ENCODE assay signal across 31 cellular contexts in genomic region chr1:6397844-6398243, GRCh38. TPM values are rescaled to one million over a fixed set of nuclear protein-coding genes. Genes with fewer than 3 reads are reported as not detected.
"Had no signal": no experiment of that assay in that cellular context is flagged by ENCODE, and none has a peak within 500 bp of the region (broad histone marks: within the 10 kb centered on the region; RNA-seq: fewer than 3 reads in every experiment).

No MANE protein-coding gene starts in this region.

- H3K9me3 ChIP-seq: neutrophil, ovary, suprapubic skin, tibial artery had no signal

- H3K27ac ChIP-seq: dorsolateral prefrontal cortex, hepatocyte, neutrophil, ovary, suprapubic skin, tibial artery had no signal

- H3K4me3 Mint-ChIP-seq: activated CD8-positive, alpha-beta T cell treated with anti-CD3 and anti-CD28 coated beads for 36 hours; nephron; T-helper 1 cell treated with Interleukin-12 subunit alpha and Interleukin-12 subunit beta and Interleukin-4 antibody, amounts not matched to agents 30 μg/mL and 1 μg/mL, for 36 hours; WTC11 had no signal

- H3K27me3 Mint-ChIP-seq: activated CD8-positive, alpha-beta T cell treated with anti-CD3 and anti-CD28 coated beads for 36 hours had no signal

- H3K27ac Mint-ChIP-seq: activated CD8-positive, alpha-beta T cell treated with anti-CD3 and anti-CD28 coated beads for 36 hours; progenitor cell of endocrine pancreas; T-helper 1 cell treated with Interleukin-12 subunit alpha and Interleukin-12 subunit beta and Interleukin-4 antibody, amounts not matched to agents 30 μg/mL and 1 μg/mL, for 36 hours; WTC11 had no signal

- DNase-seq: activated CD4-positive, alpha-beta T cell treated with anti-CD3 and anti-CD28 coated beads for 1 hour; activated CD4-positive, alpha-beta T cell treated with anti-CD3 and anti-CD28 coated beads, Interleukin-2, amount 50 U/mL, for 1 hour; activated CD8-positive, alpha-beta T cell treated with anti-CD3 and anti-CD28 coated beads for 36 hours; activated naive CD4-positive, alpha-beta T cell treated with Interleukin-2 at 50 U/mL for 16 hours; activated T-cell treated with anti-CD3 and anti-CD28 coated beads, Interleukin-2, amount 50 U/mL, for 48 hours; amygdala; dorsolateral prefrontal cortex; effector memory CD4-positive, alpha-beta T cell; glutamatergic neuron; islet precursor cell; left cardiac atrium; left ventricle myocardium superior; ovary; small intestine; stimulated activated CD4-positive, alpha-beta T cell treated with anti-CD3 and anti-CD28 coated beads, Interleukin-1b, Interleukin-23, amount 100 ng/mL, for 48 hours; stimulated activated CD4-positive, alpha-beta T cell treated with anti-CD3 and anti-CD28 coated beads, Interleukin-4, amount 100 ng/mL, for 4 hours; stimulated activated CD8-positive, alpha-beta memory T cell treated with anti-CD3 and anti-CD28 coated beads, Interleukin-4, amount 100 ng/mL, for 48 hours; stimulated activated naive CD4-positive, alpha-beta T cell; SW 1271; T-helper 9 cell; tibial artery had no signal

- H3K36me3 Mint-ChIP-seq: WTC11 had no signal

- ATAC-seq: activated CD8-positive, alpha-beta T cell treated with anti-CD3 and anti-CD28 coated beads for 36 hours; left cardiac atrium; left ventricle myocardium superior; sciatic nerve; WTC11 had no signal

- H3K4me3 ChIP-seq: dorsolateral prefrontal cortex, hepatocyte, ovary, suprapubic skin, tibial artery had no signal

- H3K9me3 Mint-ChIP-seq: activated CD8-positive, alpha-beta T cell treated with anti-CD3 and anti-CD28 coated beads for 36 hours; nephron; T-helper 1 cell treated with Interleukin-12 subunit alpha and Interleukin-12 subunit beta and Interleukin-4 antibody, amounts not matched to agents 30 μg/mL and 1 μg/mL, for 36 hours had no signal

- H3K27me3 ChIP-seq: hepatocyte, ovary, suprapubic skin had no signal

- H3K36me3 ChIP-seq: neutrophil, ovary, suprapubic skin, tibial artery had no signal

RNA-seq across cellular contexts. Expression of gene HES2, which starts 21.9 kb away (rescaled TPM):
- total RNA-seq: frontal cortex, left ventricle myocardium superior, sciatic nerve had no signal
- polyA plus RNA-seq: ovary had no signal

RNA-seq across cellular contexts. Expression of gene ESPN, which starts 26.7 kb away (rescaled TPM):
- total RNA-seq: epithelial cell of proximal tubule, frontal cortex had no signal
